ENCODE assay signal across 8 cellular contexts in genomic region chr19:39403331-39404312, GRCh38. TPM values are rescaled to one million over a fixed set of nuclear protein-coding genes. Genes with fewer than 3 reads are reported as not detected.
DNase-seq lines count a peak whose midpoint lies in the region; ATAC-seq, FAIRE-seq and TF ChIP-seq lines count a peak whose summit lies in the region.

No MANE protein-coding gene starts in this region.

- TF ChIP-seq CTCF in GM13976 (IDR thresholded peaks at IDR 0.05; ENCODE audit: borderline replicate concordance, control extremely low read depth, extremely low read depth, insufficient read depth, missing control alignments) (no peak), SK-N-SH (IDR thresholded peaks at IDR 0.05) (no peak), osteoblast (IDR thresholded peaks at IDR 0.05; ENCODE audit: extremely low read depth, low read depth, low read length) (no peak), suprapubic skin (IDR thresholded peaks at IDR 0.05) (no peak)

- POLR2A ChIA-PET in SK-N-SH (lab: Yijun Ruan, JAX): no interaction called here

- in situ Hi-C loops in GM13976 (cut with MboI; ENCODE audit: low sequenced_read_pairs, unreplicated experiment): no loop called here

- no peak for FAIRE-seq in HTR-8/SVneo (lab: Jason Lieb, UNC)

- H3K4me1 ChIP-seq in SK-N-SH (ENCODE audit: control insufficient read depth in 1 of 2, insufficient read depth in 2 of 2, low read depth in 1 of 2, low read length in 1 of 2) (peaks cover 22 to 31% of the 10 kb centered on the region in 2 experiments; a peak in 3 of 4 replicates), osteoblast (ENCODE audit: insufficient read depth, low read length) (peaks cover 36% of the 10 kb centered on the region), suprapubic skin (peaks cover 71% of the 10 kb centered on the region)

- peak; percentile 80 for DNase-seq in GM13976 (ENCODE audit: low spot score)
- DNase-seq in HTR-8/SVneo (ENCODE audit: insufficient read length, low spot score): peak; percentile 90
- DNase-seq in SK-N-SH: no peak
- peak; percentile 94 for DNase-seq in activated naive CD4-positive, alpha-beta T cell treated with anti-CD3 and anti-CD28 coated beads, Interleukin-2, amount 50 U/mL, for 16 hours
- DNase-seq in germinal center (ENCODE audit: low spot score): peak; percentile 76
- DNase-seq in osteoblast (ENCODE audit: insufficient read length, low spot score, missing footprints): peak; percentile 98
- peak; percentile 99 to 100 for DNase-seq in suprapubic skin (ENCODE audit: low spot score in 2 of 2)

- CTCF ChIA-PET in SK-N-SH (lab: Yijun Ruan, JAX): no interaction called here

- H4K20me1 ChIP-seq in SK-N-SH (ENCODE audit: insufficient read depth) (peaks cover 16% of the 10 kb centered on the region), osteoblast (ENCODE audit: insufficient read depth, low read length) (peaks cover 18% of the 10 kb centered on the region)

- H3K4me2 ChIP-seq in SK-N-SH (peak overlapping the region; percentile 98), osteoblast (ENCODE audit: insufficient read depth, low read length) (peak overlapping the region; percentile 83)

- no peaks in the 10 kb centered on the region for H3K9me2 ChIP-seq in SK-N-SH

- no peak for TF ChIP-seq RAD21 in SK-N-SH (IDR thresholded peaks at IDR 0.05; ENCODE audit: low read length)

- ATAC-seq in HG02870 (IDR thresholded peaks at IDR 0.05; ENCODE audit: unreplicated experiment): no peak

- peak; percentile 9 to 62; a peak in 1 of 4 replicates for TF ChIP-seq EP300 in SK-N-SH (IDR thresholded peaks at IDR 0.05; ENCODE audit: borderline replicate concordance in 1 of 2, low read depth in 1 of 2, low read length in 1 of 2)
- peak; percentile 81 for TF ChIP-seq EP300 in suprapubic skin (IDR thresholded peaks at IDR 0.05)

- H3K9ac ChIP-seq in SK-N-SH: peak overlapping the region; percentile 97

- H3K27ac ChIP-seq in SK-N-SH (ENCODE audit: low read depth in 2 of 2, low read length in 1 of 2): peak overlapping the region; percentile 77 to 100
- peak overlapping the region; percentile 96 for H3K27ac ChIP-seq in osteoblast (ENCODE audit: low read depth, low read length)
- peak overlapping the region; percentile 100 for H3K27ac ChIP-seq in suprapubic skin

- H2AFZ ChIP-seq in SK-N-SH (ENCODE audit: low read depth): no peak overlapping the region
- H2AFZ ChIP-seq in osteoblast (ENCODE audit: low read length): no peak overlapping the region

- H3K79me2 ChIP-seq in SK-N-SH (ENCODE audit: insufficient read depth) (peaks cover 19% of the 10 kb centered on the region), osteoblast (ENCODE audit: insufficient read depth, low read length) (peaks cover 19% of the 10 kb centered on the region)

- H3K27me3 ChIP-seq in SK-N-SH (ENCODE audit: insufficient read depth) (no peaks in the 10 kb centered on the region), osteoblast (ENCODE audit: insufficient read depth, low read length) (no peaks in the 10 kb centered on the region), suprapubic skin (no peaks in the 10 kb centered on the region)

- H3K4me3 ChIP-seq in SK-N-SH (ENCODE audit: low read depth in 2 of 2, low read length in 1 of 2) (peak overlapping the region; percentile 41 to 54), osteoblast (ENCODE audit: insufficient read depth, low read length) (peak overlapping the region; percentile 71), suprapubic skin (peak overlapping the region; percentile 66)

- H3K36me3 ChIP-seq in SK-N-SH (replicated peaks in 1 of 2; ENCODE audit: control insufficient read depth in 1 of 2, insufficient read depth in 2 of 2, low read length in 1 of 2) (peaks cover 0 to 7% of the 10 kb centered on the region in 2 experiments), osteoblast (ENCODE audit: insufficient read depth, low read length) (peaks cover 9% of the 10 kb centered on the region), suprapubic skin (peaks cover 19% of the 10 kb centered on the region)

- peak; percentile 54 to 93 for TF ChIP-seq POLR2A in suprapubic skin (IDR thresholded peaks at IDR 0.05)

- 10% methylated on average over 17 of the region's 43 CpGs for WGBS in SK-N-SH (ENCODE audit: low lambda C conversion rate)
- WGBS in suprapubic skin: under 1% methylated on average over 22 of the region's 43 CpGs

- H3K9me3 ChIP-seq in SK-N-SH (no peaks in the 10 kb centered on the region), osteoblast (ENCODE audit: low read depth, low read length) (no peaks in the 10 kb centered on the region), suprapubic skin (no peaks in the 10 kb centered on the region)

- H3F3A ChIP-seq in SK-N-SH (replicated peaks; ENCODE audit: insufficient read depth): peaks cover 44% of the 10 kb centered on the region

TF ChIP-seq in SK-N-SH, 30 proteins besides CTCF, POLR2A, EP300 and RAD21 (continues in another document):
- peak; percentile 88; the same call in 1 of the 2 replicates for TF ChIP-seq SIN3A (IDR thresholded peaks at IDR 0.05; ENCODE audit: borderline replicate concordance, low read depth, low read length)
- no peak for TF ChIP-seq YY1 (IDR thresholded peaks at IDR 0.05; ENCODE audit: low read depth)
- TF ChIP-seq FOSL2 (IDR thresholded peaks at IDR 0.05; ENCODE audit: borderline replicate concordance, low read depth): peak; percentile 94
- no peak for TF ChIP-seq RFX5 (IDR thresholded peaks at IDR 0.05; ENCODE audit: low read length)
- peak; percentile 78 for TF ChIP-seq JUND (IDR thresholded peaks at IDR 0.05)
- no peak for TF ChIP-seq MXI1 (IDR thresholded peaks at IDR 0.05; ENCODE audit: low read depth, low read length)
- peak; percentile 45 for TF ChIP-seq TCF12 (IDR thresholded peaks at IDR 0.05)
- no peak for TF ChIP-seq IRF3 (IDR thresholded peaks at IDR 0.05; ENCODE audit: low read depth, low read length)
- TF ChIP-seq FOXJ3 (CRISPR knock-in tag; IDR thresholded peaks at IDR 0.05): no peak
- TF ChIP-seq, protein P1, sequence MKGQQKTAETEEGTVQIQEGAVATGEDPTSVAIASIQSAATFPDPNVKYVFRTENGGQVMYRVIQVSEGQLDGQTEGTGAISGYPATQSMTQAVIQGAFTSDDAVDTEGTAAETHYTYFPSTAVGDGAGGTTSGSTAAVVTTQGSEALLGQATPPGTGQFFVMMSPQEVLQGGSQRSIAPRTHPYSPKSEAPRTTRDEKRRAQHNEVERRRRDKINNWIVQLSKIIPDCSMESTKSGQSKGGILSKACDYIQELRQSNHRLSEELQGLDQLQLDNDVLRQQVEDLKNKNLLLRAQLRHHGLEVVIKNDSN (IDR thresholded peaks at IDR 0.05; ENCODE audit: borderline replicate concordance, low read depth): 0 out of 2 replicates have a peak, but pooled peaks have one; percentile 12
- no peak for TF ChIP-seq GABPA (IDR thresholded peaks at IDR 0.05; ENCODE audit: low read depth)
- peak; percentile 45; the same call in 1 of the 2 replicates for TF ChIP-seq TEAD4 (IDR thresholded peaks at IDR 0.05; ENCODE audit: borderline replicate concordance, insufficient read depth)
- peak; percentile 96 for TF ChIP-seq RXRA (IDR thresholded peaks at IDR 0.05; ENCODE audit: borderline replicate concordance, low read depth)
- TF ChIP-seq ELF1 (IDR thresholded peaks at IDR 0.05): peak; percentile 37; the same call in 1 of the 2 replicates
- no peak for TF ChIP-seq SMC3 (IDR thresholded peaks at IDR 0.05; ENCODE audit: low read depth, low read length)
- no peak for TF ChIP-seq GATA2 (CRISPR knock-in tag; IDR thresholded peaks at IDR 0.05)
- TF ChIP-seq MAX (IDR thresholded peaks at IDR 0.05; ENCODE audit: low read depth): peak; percentile 78

RNA-seq across cellular contexts. Expression of gene ZFP36, which starts 3.0 kb away (rescaled TPM):
- 19.7 and 49.3 TPM in 2 replicates for polyA plus RNA-seq in SK-N-SH (2012; rRNA removed)
- 21.0 and 26.5 TPM in 2 replicates for polyA plus RNA-seq in SK-N-SH (2012; cell fraction: cytosol; rRNA removed)
- 127 and 135 TPM in 2 replicates for polyA plus RNA-seq in SK-N-SH (2012; cell fraction: nucleus; rRNA removed)
- 6.2 and 6.5 TPM in 2 replicates for total RNA-seq in osteoblast
- total RNA-seq in suprapubic skin: 100 to 1,000 TPM; 426 to 850 (median 540) TPM

RNA-seq across cellular contexts. Expression of gene PLEKHG2, which starts 8.8 kb away (rescaled TPM):
- polyA plus RNA-seq in SK-N-SH (2012; rRNA removed): 13.6 and 13.8 TPM in 2 replicates
- polyA plus RNA-seq in SK-N-SH (2012; cell fraction: cytosol; rRNA removed): 2.8 and 4.6 TPM in 2 replicates
- 85.4 and 89.2 TPM in 2 replicates for polyA plus RNA-seq in SK-N-SH (2012; cell fraction: nucleus; rRNA removed)
- 21.4 and 21.5 TPM in 2 replicates for total RNA-seq in osteoblast
- total RNA-seq in suprapubic skin: 10 to 100 TPM in 1 of 4 donors, 1 to 10 TPM in 3; 6.4 to 29.9 (median 7.7) TPM

RNA-seq across cellular contexts. Expression of gene MED29, which starts 12.4 kb away (rescaled TPM):
- polyA plus RNA-seq in SK-N-SH (2012; rRNA removed): 32.0 and 33.1 TPM in 2 replicates
- polyA plus RNA-seq in SK-N-SH (2012; cell fraction: cytosol; rRNA removed): 23.5 and 29.6 TPM in 2 replicates
- polyA plus RNA-seq in SK-N-SH (2012; cell fraction: nucleus; rRNA removed): 21.0 and 21.9 TPM in 2 replicates
- total RNA-seq in osteoblast: 19.9 and 23.0 TPM in 2 replicates
- 10 to 100 TPM; 36.3 to 57.8 (median 48.0) TPM for total RNA-seq in suprapubic skin

RNA-seq across cellular contexts. Expression of gene PAF1, which starts 12.7 kb away (rescaled TPM):
- 57.6 and 65.3 TPM in 2 replicates for polyA plus RNA-seq in SK-N-SH (2012; rRNA removed)
- polyA plus RNA-seq in SK-N-SH (2012; cell fraction: cytosol; rRNA removed): 55.9 and 65.2 TPM in 2 replicates
- polyA plus RNA-seq in SK-N-SH (2012; cell fraction: nucleus; rRNA removed): 76.8 and 79.5 TPM in 2 replicates
- total RNA-seq in osteoblast (29.3 and 29.8 TPM in 2 replicates), suprapubic skin (10 to 100 TPM; 24.8 to 42.4 (median 35.4) TPM)

RNA-seq across cellular contexts. Expression of gene RPS16, which starts 32.1 kb away (rescaled TPM):
- 5,038 and 7,541 TPM in 2 replicates for polyA plus RNA-seq in SK-N-SH (2012; rRNA removed)
- 3,850 and 5,242 TPM in 2 replicates for polyA plus RNA-seq in SK-N-SH (2012; cell fraction: cytosol; rRNA removed)
- polyA plus RNA-seq in SK-N-SH (2012; cell fraction: nucleus; rRNA removed): 1,787 and 2,864 TPM in 2 replicates
- total RNA-seq in osteoblast (44.9 and 56.0 TPM in 2 replicates), suprapubic skin (1,000 to 10,000 TPM; 1,096 to 2,035 (median 1,787) TPM)

Comparison
In these comparisons a context has a peak if more than half of its experiments do, and no peak if none do; other contexts are left out.
1. RNA of gene ZFP36, which starts 3.0 kb away (total RNA-seq): 426 to 850 TPM in suprapubic skin; 6.2 to 6.5 TPM in osteoblast; every median in the first group is over 10 times any median in the second.
2. Peak in every context shown above with its lines, with median percentiles within 50 percentile points of each other: H3K27ac ChIP-seq and H3K4me3 ChIP-seq.